ENCODE assay signal across 9 cellular contexts in the genomic region with DNA sequence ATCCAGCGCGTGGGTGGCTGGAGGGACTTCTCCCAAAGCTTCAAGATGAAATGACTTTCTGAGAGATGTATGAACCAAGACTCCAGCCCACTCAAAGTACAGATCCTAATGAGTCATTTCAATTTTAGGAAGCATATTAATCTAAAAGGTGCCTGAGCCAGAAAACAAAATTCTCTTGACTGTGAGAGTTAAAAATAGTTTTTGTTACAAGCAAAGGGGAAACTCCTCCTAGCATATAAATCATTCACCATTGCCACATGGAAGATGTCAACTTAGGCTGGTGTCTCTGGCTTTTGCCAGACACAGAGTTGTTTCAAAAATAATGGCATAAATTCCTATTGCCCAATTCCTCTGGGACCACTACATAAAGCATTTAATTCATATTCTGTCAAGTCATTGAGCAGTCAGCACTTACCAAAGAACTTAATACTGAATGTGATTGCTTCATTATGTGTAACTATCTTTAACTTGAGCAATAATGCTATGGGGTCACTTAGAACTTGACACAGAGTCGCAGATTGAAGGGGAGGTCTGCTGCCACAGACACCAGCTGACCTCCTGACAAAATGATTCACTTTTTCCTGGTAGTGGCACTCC.
DNase-seq lines count a peak whose midpoint lies in the region; ATAC-seq and TF ChIP-seq lines count a peak whose summit lies in the region.
"Had no signal": no experiment of that assay in that cellular context is flagged by ENCODE, and none has a peak within 500 bp of the region (broad histone marks: within the 10 kb centered on the region; RNA-seq: fewer than 3 reads in every experiment).

No MANE protein-coding gene starts in this region.

- H3K27ac Mint-ChIP-seq in activated T-helper 2 cell treated with anti-CD3 and anti-CD28 coated beads, Interferon-gamma antibody, Interleukin-2, Interleukin-4, amounts not matched to agents 10 μg/mL and 5 μg/mL and 100 μg/mL, durations not matched to agents 14 hours and 24 hours and 36 hours, result peak overlapping the region; percentile 19
- H3K27ac Mint-ChIP-seq in nephron progenitor cell (peak overlapping the region; percentile 92), glutamatergic neuron (ENCODE audit: unreplicated experiment) (no peak overlapping the region)
- H3K27ac Mint-ChIP-seq: activated B cell treated with CpG ODN at 0.5 μM for 24 hours had no signal

- no peak overlapping the region for H3K27ac ChIP-seq in neuronal stem cell (replicated peaks; ENCODE audit: low read length)
- H3K27ac ChIP-seq in effector memory CD4-positive, alpha-beta T cell (ENCODE audit: insufficient read depth, low read length, poor library complexity, severe bottlenecking), result no peak overlapping the region

- no peak overlapping the region for H2BK120ac ChIP-seq in neuronal stem cell (ENCODE audit: low read depth, low read length)

- H3K27me3 Mint-ChIP-seq in activated T-helper 2 cell treated with anti-CD3 and anti-CD28 coated beads, Interferon-gamma antibody, Interleukin-2, Interleukin-4, amounts not matched to agents 10 μg/mL and 5 μg/mL and 100 μg/mL, durations not matched to agents 14 hours and 24 hours and 36 hours (ENCODE audit: low read depth), result no peaks in the 10 kb centered on the region
- H3K27me3 Mint-ChIP-seq in nephron progenitor cell (ENCODE audit: low read depth, poor library complexity) (no peaks in the 10 kb centered on the region), glutamatergic neuron (ENCODE audit: unreplicated experiment) (no peaks in the 10 kb centered on the region)
- H3K27me3 Mint-ChIP-seq: activated B cell treated with CpG ODN at 0.5 μM for 24 hours had no signal

- no peak overlapping the region for H2AK5ac ChIP-seq in neuronal stem cell (ENCODE audit: low read depth, low read length)

- no peak overlapping the region for H3K23ac ChIP-seq in neuronal stem cell (ENCODE audit: low read depth, low read length, poor library complexity)

- no peak overlapping the region for H3K4me2 ChIP-seq in neuronal stem cell (ENCODE audit: insufficient read depth, low read length, poor library complexity, severe bottlenecking)

- H3K14ac ChIP-seq in neuronal stem cell (ENCODE audit: low read length), result no peak overlapping the region

- no peaks in the 10 kb centered on the region for H3K9me3 Mint-ChIP-seq in activated T-helper 2 cell treated with anti-CD3 and anti-CD28 coated beads, Interferon-gamma antibody, Interleukin-2, Interleukin-4, amounts not matched to agents 10 μg/mL and 5 μg/mL and 100 μg/mL, durations not matched to agents 14 hours and 24 hours and 36 hours
- H3K9me3 Mint-ChIP-seq in nephron progenitor cell (no peaks in the 10 kb centered on the region), glutamatergic neuron (ENCODE audit: unreplicated experiment) (no peaks in the 10 kb centered on the region)
- H3K9me3 Mint-ChIP-seq: activated B cell treated with CpG ODN at 0.5 μM for 24 hours had no signal

- WGBS in neuronal stem cell (ENCODE audit: extremely low coverage in 2 of 2, insufficient read length in 2 of 2, insufficient replicate concordance in 1 of 2), 2 donors, result no CpG with 5 or more reads among the region's 3 CpGs

- no peaks in the 10 kb centered on the region for H3K36me3 Mint-ChIP-seq in activated T-helper 2 cell treated with anti-CD3 and anti-CD28 coated beads, Interferon-gamma antibody, Interleukin-2, Interleukin-4, amounts not matched to agents 10 μg/mL and 5 μg/mL and 100 μg/mL, durations not matched to agents 14 hours and 24 hours and 36 hours (ENCODE audit: low read depth)
- H3K36me3 Mint-ChIP-seq in nephron progenitor cell (ENCODE audit: low read depth) (no peaks in the 10 kb centered on the region), glutamatergic neuron (ENCODE audit: unreplicated experiment) (no peaks in the 10 kb centered on the region)

- H3K36me3 ChIP-seq in neuronal stem cell (replicated peaks in 1 of 2; ENCODE audit: control insufficient read depth in 2 of 2, insufficient read depth in 2 of 2, low read length in 2 of 2), result no peaks in the 10 kb centered on the region
- no peaks in the 10 kb centered on the region for H3K36me3 ChIP-seq in effector memory CD4-positive, alpha-beta T cell (ENCODE audit: control insufficient read depth, insufficient read depth, low read length)

- peak; percentile 56 for DNase-seq in activated CD8-positive, alpha-beta memory T cell treated with anti-CD3 and anti-CD28 coated beads for 24 hours
- DNase-seq in activated CD8-positive, alpha-beta memory T cell treated with anti-CD3 and anti-CD28 coated beads, Interleukin-2, amount 50 U/mL, for 48 hours, result no peak
- no peak for DNase-seq in activated T-helper 2 cell treated with anti-CD3 and anti-CD28 coated beads, Interferon-gamma antibody, Interleukin-2, Interleukin-4, amounts not matched to agents 10 μg/mL and 5 μg/mL and 100 μg/mL, durations not matched to agents 14 hours and 24 hours and 36 hours (ENCODE audit: low spot score)
- DNase-seq in nephron progenitor cell (no peak), glutamatergic neuron (no peak), neuronal stem cell (ENCODE audit: low spot score) (no peak)
- no peak for DNase-seq in effector memory CD4-positive, alpha-beta T cell
- DNase-seq: activated B cell treated with CpG ODN at 0.5 μM for 24 hours had no signal

- no peak overlapping the region for H3K4me3 ChIP-seq in neuronal stem cell (ENCODE audit: low read length in 2 of 2)
- H3K4me3 ChIP-seq in effector memory CD4-positive, alpha-beta T cell (ENCODE audit: insufficient read depth, low read depth, low read length, poor library complexity, severe bottlenecking), result no peak overlapping the region

- ATAC-seq in HG03039 (IDR thresholded peaks at IDR 0.05; ENCODE audit: unreplicated experiment), result peak; percentile 46

- TF ChIP-seq CTCF in nephron progenitor cell (IDR thresholded peaks at IDR 0.05), result no peak
- no peak for TF ChIP-seq CTCF in glutamatergic neuron (IDR thresholded peaks at IDR 0.05; ENCODE audit: partially characterized antibody, unreplicated experiment)

- no peak overlapping the region for H4K8ac ChIP-seq in neuronal stem cell (ENCODE audit: low read depth, low read length)

- intact Hi-C loops in activated T-helper 2 cell treated with anti-CD3 and anti-CD28 coated beads, Interferon-gamma antibody, Interleukin-2, Interleukin-4, amounts not matched to agents 10 μg/mL and 5 μg/mL and 100 μg/mL, durations not matched to agents 14 hours and 24 hours and 36 hours (cut with micrococcal nuclease), result no loop called here

- H3K79me1 ChIP-seq in neuronal stem cell (ENCODE audit: low read depth, low read length), result no peaks in the 10 kb centered on the region

- H3K4ac ChIP-seq in neuronal stem cell (ENCODE audit: low read length), result no peak overlapping the region

- H3K27me3 ChIP-seq in neuronal stem cell (ENCODE audit: control insufficient read depth in 3 of 3, insufficient read depth in 3 of 3, low read depth in 1 of 3, low read length in 3 of 3), result no peaks in the 10 kb centered on the region
- H3K27me3 ChIP-seq in effector memory CD4-positive, alpha-beta T cell (replicated peaks; ENCODE audit: control insufficient read depth, insufficient read depth, low read length, poor library complexity, severe bottlenecking), result no peaks in the 10 kb centered on the region

- H2BK5ac ChIP-seq in neuronal stem cell (ENCODE audit: low read length), result no peak overlapping the region

- no peaks in the 10 kb centered on the region for H3K4me1 ChIP-seq in neuronal stem cell (ENCODE audit: control insufficient read depth in 2 of 2, insufficient read depth in 1 of 2, low read depth in 1 of 2, low read length in 2 of 2)
- no peaks in the 10 kb centered on the region for H3K4me1 ChIP-seq in effector memory CD4-positive, alpha-beta T cell (ENCODE audit: control insufficient read depth, insufficient read depth, low read length, poor library complexity, severe bottlenecking)

- peaks cover 12% of the 10 kb centered on the region for H3K4me1 Mint-ChIP-seq in activated T-helper 2 cell treated with anti-CD3 and anti-CD28 coated beads, Interferon-gamma antibody, Interleukin-2, Interleukin-4, amounts not matched to agents 10 μg/mL and 5 μg/mL and 100 μg/mL, durations not matched to agents 14 hours and 24 hours and 36 hours (ENCODE audit: low read depth)
- H3K4me1 Mint-ChIP-seq in nephron progenitor cell (peaks cover 15% of the 10 kb centered on the region), glutamatergic neuron (ENCODE audit: low read depth, unreplicated experiment) (peaks cover 3% of the 10 kb centered on the region)

- H2BK15ac ChIP-seq in neuronal stem cell (ENCODE audit: low read length), result no peak overlapping the region

- no peaks in the 10 kb centered on the region for H3K9me3 ChIP-seq in neuronal stem cell (replicated peaks in 1 of 2; ENCODE audit: control insufficient read depth in 2 of 2, insufficient read depth in 1 of 2, low read depth in 1 of 2, low read length in 2 of 2)
- no peaks in the 10 kb centered on the region for H3K9me3 ChIP-seq in effector memory CD4-positive, alpha-beta T cell (ENCODE audit: control insufficient read depth, low read length)

- H2BK12ac ChIP-seq in neuronal stem cell (ENCODE audit: low read length), result no peak overlapping the region

- no peak overlapping the region for H2AFZ ChIP-seq in neuronal stem cell (ENCODE audit: low read length)

- H3K9ac ChIP-seq in neuronal stem cell (ENCODE audit: low read depth, low read length, poor library complexity), result no peak overlapping the region

- H4K91ac ChIP-seq in neuronal stem cell (ENCODE audit: low read depth, low read length, poor library complexity), result no peak overlapping the region

- no peak overlapping the region for H3K18ac ChIP-seq in neuronal stem cell (ENCODE audit: low read length)

- H3K4me3 Mint-ChIP-seq in activated T-helper 2 cell treated with anti-CD3 and anti-CD28 coated beads, Interferon-gamma antibody, Interleukin-2, Interleukin-4, amounts not matched to agents 10 μg/mL and 5 μg/mL and 100 μg/mL, durations not matched to agents 14 hours and 24 hours and 36 hours (ENCODE audit: low read depth), result no peak overlapping the region
- peak overlapping the region; percentile 21 for H3K4me3 Mint-ChIP-seq in nephron progenitor cell
- no peak overlapping the region for H3K4me3 Mint-ChIP-seq in glutamatergic neuron (ENCODE audit: unreplicated experiment)
- H3K4me3 Mint-ChIP-seq: activated B cell treated with CpG ODN at 0.5 μM for 24 hours had no signal
